In the genomic region with DNA sequence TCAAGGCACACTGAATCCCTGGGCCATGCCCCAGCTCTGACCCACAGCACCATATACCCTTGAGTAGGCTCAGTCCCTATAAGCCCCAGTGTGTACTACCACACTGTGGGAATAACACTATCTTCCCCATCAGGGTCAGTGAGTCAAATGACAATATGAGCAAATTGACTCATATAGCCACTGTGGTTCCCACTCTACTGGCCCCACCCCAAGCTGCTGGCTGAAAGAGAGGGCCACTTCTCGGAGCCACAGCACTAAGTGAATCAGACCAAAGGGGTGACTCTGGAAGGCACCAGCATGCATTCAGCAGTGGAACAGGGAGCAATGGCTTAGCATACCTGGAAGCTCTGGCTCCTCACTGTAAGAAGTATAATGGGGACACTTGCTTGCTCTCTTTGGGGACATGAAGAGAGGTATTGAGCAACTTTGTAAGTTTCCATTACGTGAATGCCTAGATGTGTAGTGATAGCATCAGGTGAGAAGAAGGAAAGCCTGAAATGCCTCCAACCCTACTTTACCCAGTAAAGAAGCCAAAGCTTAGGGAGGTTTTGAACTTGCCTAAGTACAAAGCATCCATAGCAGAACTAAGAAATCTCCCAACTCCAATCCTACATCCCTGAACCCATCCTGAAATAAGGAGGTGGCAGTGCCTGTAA, we compare ENCODE assay signal across 1 cellular context.
TF ChIP-seq lines count a peak whose summit lies in the region.

No MANE protein-coding gene starts in this region.

TF ChIP-seq in K562, 482 proteins besides CTCF, POLR2A, EP300 and RAD21:
- TF ChIP-seq, protein P1, sequence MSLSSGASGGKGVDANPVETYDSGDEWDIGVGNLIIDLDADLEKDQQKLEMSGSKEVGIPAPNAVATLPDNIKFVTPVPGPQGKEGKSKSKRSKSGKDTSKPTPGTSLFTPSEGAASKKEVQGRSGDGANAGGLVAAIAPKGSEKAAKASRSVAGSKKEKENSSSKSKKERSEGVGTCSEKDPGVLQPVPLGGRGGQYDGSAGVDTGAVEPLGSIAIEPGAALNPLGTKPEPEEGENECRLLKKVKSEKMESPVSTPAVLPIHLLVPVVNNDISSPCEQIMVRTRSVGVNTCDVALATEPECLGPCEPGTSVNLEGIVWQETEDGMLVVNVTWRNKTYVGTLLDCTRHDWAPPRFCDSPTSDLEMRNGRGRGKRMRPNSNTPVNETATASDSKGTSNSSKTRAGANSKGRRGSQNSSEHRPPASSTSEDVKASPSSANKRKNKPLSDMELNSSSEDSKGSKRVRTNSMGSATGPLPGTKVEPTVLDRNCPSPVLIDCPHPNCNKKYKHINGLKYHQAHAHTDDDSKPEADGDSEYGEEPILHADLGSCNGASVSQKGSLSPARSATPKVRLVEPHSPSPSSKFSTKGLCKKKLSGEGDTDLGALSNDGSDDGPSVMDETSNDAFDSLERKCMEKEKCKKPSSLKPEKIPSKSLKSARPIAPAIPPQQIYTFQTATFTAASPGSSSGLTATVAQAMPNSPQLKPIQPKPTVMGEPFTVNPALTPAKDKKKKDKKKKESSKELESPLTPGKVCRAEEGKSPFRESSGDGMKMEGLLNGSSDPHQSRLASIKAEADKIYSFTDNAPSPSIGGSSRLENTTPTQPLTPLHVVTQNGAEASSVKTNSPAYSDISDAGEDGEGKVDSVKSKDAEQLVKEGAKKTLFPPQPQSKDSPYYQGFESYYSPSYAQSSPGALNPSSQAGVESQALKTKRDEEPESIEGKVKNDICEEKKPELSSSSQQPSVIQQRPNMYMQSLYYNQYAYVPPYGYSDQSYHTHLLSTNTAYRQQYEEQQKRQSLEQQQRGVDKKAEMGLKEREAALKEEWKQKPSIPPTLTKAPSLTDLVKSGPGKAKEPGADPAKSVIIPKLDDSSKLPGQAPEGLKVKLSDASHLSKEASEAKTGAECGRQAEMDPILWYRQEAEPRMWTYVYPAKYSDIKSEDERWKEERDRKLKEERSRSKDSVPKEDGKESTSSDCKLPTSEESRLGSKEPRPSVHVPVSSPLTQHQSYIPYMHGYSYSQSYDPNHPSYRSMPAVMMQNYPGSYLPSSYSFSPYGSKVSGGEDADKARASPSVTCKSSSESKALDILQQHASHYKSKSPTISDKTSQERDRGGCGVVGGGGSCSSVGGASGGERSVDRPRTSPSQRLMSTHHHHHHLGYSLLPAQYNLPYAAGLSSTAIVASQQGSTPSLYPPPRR (CRISPR knock-in tag; IDR thresholded peaks at IDR 0.05; ENCODE audit: borderline replicate concordance) = 0 out of 2 replicates have a peak, but pooled peaks have one; percentile 38
- peak; percentile 93 for TF ChIP-seq NFATC3 (IDR thresholded peaks at IDR 0.05)
- TF ChIP-seq CBFA2T3 (IDR thresholded peaks at IDR 0.05) = 0 out of 2 replicates have a peak, but pooled peaks have one; percentile 17
- peak; percentile 53; the same call in 1 of the 2 replicates for TF ChIP-seq MEF2A (IDR thresholded peaks at IDR 0.05; ENCODE audit: control insufficient read depth, low read depth, low read length)
- TF ChIP-seq, protein P2, sequence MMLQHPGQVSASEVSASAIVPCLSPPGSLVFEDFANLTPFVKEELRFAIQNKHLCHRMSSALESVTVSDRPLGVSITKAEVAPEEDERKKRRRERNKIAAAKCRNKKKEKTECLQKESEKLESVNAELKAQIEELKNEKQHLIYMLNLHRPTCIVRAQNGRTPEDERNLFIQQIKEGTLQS (IDR thresholded peaks at IDR 0.05) = 0 out of 2 replicates have a peak, but pooled peaks have one; percentile 2
- TF ChIP-seq, protein P2 (CRISPR knock-in tag; conservative IDR thresholded peaks at IDR 0.05) = 0 out of 2 replicates have a peak, but pooled peaks have one; percentile 6
- TF ChIP-seq, protein P3, sequence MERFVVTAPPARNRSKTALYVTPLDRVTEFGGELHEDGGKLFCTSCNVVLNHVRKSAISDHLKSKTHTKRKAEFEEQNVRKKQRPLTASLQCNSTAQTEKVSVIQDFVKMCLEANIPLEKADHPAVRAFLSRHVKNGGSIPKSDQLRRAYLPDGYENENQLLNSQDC (CRISPR knock-in tag; IDR thresholded peaks at IDR 0.05) = no peak
- TF ChIP-seq CEBPB (tag; IDR thresholded peaks at IDR 0.05) = peak; percentile 92
- TF ChIP-seq NR2C1 (IDR thresholded peaks at IDR 0.05) = no peak
- TF ChIP-seq NR2C1 (tag; IDR thresholded peaks at IDR 0.05) = peak; percentile 13; the same call in 1 of the 2 replicates
- TF ChIP-seq FOXK2 (conservative IDR thresholded peaks at IDR 0.05 in 1 of 2, IDR thresholded peaks at IDR 0.05 in 1 of 2; ENCODE audit: low read depth in 2 of 2) = peak in 1 of 2 experiments; percentile 59; a peak in 1 of 4 replicates
- TF ChIP-seq, protein P4, sequence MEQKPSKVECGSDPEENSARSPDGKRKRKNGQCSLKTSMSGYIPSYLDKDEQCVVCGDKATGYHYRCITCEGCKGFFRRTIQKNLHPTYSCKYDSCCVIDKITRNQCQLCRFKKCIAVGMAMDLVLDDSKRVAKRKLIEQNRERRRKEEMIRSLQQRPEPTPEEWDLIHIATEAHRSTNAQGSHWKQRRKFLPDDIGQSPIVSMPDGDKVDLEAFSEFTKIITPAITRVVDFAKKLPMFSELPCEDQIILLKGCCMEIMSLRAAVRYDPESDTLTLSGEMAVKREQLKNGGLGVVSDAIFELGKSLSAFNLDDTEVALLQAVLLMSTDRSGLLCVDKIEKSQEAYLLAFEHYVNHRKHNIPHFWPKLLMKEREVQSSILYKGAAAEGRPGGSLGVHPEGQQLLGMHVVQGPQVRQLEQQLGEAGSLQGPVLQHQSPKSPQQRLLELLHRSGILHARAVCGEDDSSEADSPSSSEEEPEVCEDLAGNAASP (IDR thresholded peaks at IDR 0.05) = no peak
- TF ChIP-seq KDM1A (IDR thresholded peaks at IDR 0.05) = peak; percentile 46 to 75; a peak in 3 of 4 replicates
- TF ChIP-seq, protein P5, sequence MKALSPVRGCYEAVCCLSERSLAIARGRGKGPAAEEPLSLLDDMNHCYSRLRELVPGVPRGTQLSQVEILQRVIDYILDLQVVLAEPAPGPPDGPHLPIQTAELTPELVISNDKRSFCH (CRISPR knock-in tag; IDR thresholded peaks at IDR 0.05) = no peak
- TF ChIP-seq, protein P5 (tag; IDR thresholded peaks at IDR 0.05) = no peak
- TF ChIP-seq, protein P6, sequence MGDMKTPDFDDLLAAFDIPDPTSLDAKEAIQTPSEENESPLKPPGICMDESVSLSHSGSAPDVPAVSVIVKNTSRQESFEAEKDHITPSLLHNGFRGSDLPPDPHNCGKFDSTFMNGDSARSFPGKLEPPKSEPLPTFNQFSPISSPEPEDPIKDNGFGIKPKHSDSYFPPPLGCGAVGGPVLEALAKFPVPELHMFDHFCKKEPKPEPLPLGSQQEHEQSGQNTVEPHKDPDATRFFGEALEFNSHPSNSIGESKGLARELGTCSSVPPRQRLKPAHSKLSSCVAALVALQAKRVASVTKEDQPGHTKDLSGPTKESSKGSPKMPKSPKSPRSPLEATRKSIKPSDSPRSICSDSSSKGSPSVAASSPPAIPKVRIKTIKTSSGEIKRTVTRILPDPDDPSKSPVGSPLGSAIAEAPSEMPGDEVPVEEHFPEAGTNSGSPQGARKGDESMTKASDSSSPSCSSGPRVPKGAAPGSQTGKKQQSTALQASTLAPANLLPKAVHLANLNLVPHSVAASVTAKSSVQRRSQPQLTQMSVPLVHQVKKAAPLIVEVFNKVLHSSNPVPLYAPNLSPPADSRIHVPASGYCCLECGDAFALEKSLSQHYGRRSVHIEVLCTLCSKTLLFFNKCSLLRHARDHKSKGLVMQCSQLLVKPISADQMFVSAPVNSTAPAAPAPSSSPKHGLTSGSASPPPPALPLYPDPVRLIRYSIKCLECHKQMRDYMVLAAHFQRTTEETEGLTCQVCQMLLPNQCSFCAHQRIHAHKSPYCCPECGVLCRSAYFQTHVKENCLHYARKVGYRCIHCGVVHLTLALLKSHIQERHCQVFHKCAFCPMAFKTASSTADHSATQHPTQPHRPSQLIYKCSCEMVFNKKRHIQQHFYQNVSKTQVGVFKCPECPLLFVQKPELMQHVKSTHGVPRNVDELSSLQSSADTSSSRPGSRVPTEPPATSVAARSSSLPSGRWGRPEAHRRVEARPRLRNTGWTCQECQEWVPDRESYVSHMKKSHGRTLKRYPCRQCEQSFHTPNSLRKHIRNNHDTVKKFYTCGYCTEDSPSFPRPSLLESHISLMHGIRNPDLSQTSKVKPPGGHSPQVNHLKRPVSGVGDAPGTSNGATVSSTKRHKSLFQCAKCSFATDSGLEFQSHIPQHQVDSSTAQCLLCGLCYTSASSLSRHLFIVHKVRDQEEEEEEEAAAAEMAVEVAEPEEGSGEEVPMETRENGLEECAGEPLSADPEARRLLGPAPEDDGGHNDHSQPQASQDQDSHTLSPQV (IDR thresholded peaks at IDR 0.05) = 0 out of 2 replicates have a peak, but pooled peaks have one; percentile 23
- TF ChIP-seq, protein P7, sequence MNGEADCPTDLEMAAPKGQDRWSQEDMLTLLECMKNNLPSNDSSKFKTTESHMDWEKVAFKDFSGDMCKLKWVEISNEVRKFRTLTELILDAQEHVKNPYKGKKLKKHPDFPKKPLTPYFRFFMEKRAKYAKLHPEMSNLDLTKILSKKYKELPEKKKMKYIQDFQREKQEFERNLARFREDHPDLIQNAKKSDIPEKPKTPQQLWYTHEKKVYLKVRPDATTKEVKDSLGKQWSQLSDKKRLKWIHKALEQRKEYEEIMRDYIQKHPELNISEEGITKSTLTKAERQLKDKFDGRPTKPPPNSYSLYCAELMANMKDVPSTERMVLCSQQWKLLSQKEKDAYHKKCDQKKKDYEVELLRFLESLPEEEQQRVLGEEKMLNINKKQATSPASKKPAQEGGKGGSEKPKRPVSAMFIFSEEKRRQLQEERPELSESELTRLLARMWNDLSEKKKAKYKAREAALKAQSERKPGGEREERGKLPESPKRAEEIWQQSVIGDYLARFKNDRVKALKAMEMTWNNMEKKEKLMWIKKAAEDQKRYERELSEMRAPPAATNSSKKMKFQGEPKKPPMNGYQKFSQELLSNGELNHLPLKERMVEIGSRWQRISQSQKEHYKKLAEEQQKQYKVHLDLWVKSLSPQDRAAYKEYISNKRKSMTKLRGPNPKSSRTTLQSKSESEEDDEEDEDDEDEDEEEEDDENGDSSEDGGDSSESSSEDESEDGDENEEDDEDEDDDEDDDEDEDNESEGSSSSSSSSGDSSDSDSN (IDR thresholded peaks at IDR 0.05; ENCODE audit: borderline replicate concordance in 1 of 2, low read depth in 2 of 2, low read length in 2 of 2) = peak in 1 of 2 experiments; percentile 61; a peak in 1 of 4 replicates
- TF ChIP-seq SNIP1 (IDR thresholded peaks at IDR 0.05; ENCODE audit: low read depth) = no peak
- TF ChIP-seq PCBP2 (IDR thresholded peaks at IDR 0.05; ENCODE audit: low read depth, low read length, poor library complexity, severe bottlenecking) = no peak
- TF ChIP-seq ZNF589 (CRISPR knock-in tag; IDR thresholded peaks at IDR 0.05; ENCODE audit: low read depth) = 0 out of 2 replicates have a peak, but pooled peaks have one; percentile 34
- TF ChIP-seq, protein P8, sequence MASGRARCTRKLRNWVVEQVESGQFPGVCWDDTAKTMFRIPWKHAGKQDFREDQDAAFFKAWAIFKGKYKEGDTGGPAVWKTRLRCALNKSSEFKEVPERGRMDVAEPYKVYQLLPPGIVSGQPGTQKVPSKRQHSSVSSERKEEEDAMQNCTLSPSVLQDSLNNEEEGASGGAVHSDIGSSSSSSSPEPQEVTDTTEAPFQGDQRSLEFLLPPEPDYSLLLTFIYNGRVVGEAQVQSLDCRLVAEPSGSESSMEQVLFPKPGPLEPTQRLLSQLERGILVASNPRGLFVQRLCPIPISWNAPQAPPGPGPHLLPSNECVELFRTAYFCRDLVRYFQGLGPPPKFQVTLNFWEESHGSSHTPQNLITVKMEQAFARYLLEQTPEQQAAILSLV (tag; IDR thresholded peaks at IDR 0.05) = peak; percentile 65
- TF ChIP-seq JUN (IDR thresholded peaks at IDR 0.05; ENCODE audit: borderline replicate concordance, low read depth, low read length) = peak; percentile 66; the same call in 1 of the 2 replicates
- no peak for TF ChIP-seq JUN (CRISPR knock-in tag; IDR thresholded peaks at IDR 0.05; ENCODE audit: borderline replicate concordance)
- TF ChIP-seq GATA2 (CRISPR knock-in tag; IDR thresholded peaks at IDR 0.05) = peak; percentile 83
- TF ChIP-seq RCOR1 (IDR thresholded peaks at IDR 0.05; ENCODE audit: borderline replicate concordance in 1 of 2, low read depth in 2 of 2, low read length in 2 of 2) = peak in 1 of 2 experiments; percentile 41; a peak in 2 of 4 replicates
- TF ChIP-seq NRF1 (conservative IDR thresholded peaks at IDR 0.05 in 1 of 2, IDR thresholded peaks at IDR 0.05 in 1 of 2) = 0 out of 4 replicates have a peak, but pooled peaks of 1 of the 2 experiments have one; percentile 2
- peak; percentile 33; the same call in 1 of the 2 replicates for TF ChIP-seq SP1 (CRISPR knock-in tag; IDR thresholded peaks at IDR 0.05)
- TF ChIP-seq GATAD2A (IDR thresholded peaks at IDR 0.05) = 0 out of 2 replicates have a peak, but pooled peaks have one; percentile 48
- TF ChIP-seq SMAD3 (CRISPR knock-in tag; conservative IDR thresholded peaks at IDR 0.05) = no peak
- no peak for TF ChIP-seq TEAD2 (tag; IDR thresholded peaks at IDR 0.05)
- peak; percentile 8; the same call in 1 of the 2 replicates for TF ChIP-seq CREM (IDR thresholded peaks at IDR 0.05; ENCODE audit: low read depth)
- no peak for TF ChIP-seq ATF1 (CRISPR knock-in tag; IDR thresholded peaks at IDR 0.05)
- peak; percentile 62 for TF ChIP-seq ATF1 (tag; IDR thresholded peaks at IDR 0.05)
- 0 out of 2 replicates have a peak, but pooled peaks have one; percentile 15 for TF ChIP-seq SOX6 (IDR thresholded peaks at IDR 0.05)
- TF ChIP-seq CEBPG (CRISPR knock-in tag; IDR thresholded peaks at IDR 0.05) = peak; percentile 80
- TF ChIP-seq CEBPG (tag; conservative IDR thresholded peaks at IDR 0.05 in 1 of 2, IDR thresholded peaks at IDR 0.05 in 1 of 2) = peak; percentile 87 to 89
- TF ChIP-seq POLR2B (IDR thresholded peaks at IDR 0.05; ENCODE audit: low read depth, partially characterized antibody) = no peak
- TF ChIP-seq, protein P9, sequence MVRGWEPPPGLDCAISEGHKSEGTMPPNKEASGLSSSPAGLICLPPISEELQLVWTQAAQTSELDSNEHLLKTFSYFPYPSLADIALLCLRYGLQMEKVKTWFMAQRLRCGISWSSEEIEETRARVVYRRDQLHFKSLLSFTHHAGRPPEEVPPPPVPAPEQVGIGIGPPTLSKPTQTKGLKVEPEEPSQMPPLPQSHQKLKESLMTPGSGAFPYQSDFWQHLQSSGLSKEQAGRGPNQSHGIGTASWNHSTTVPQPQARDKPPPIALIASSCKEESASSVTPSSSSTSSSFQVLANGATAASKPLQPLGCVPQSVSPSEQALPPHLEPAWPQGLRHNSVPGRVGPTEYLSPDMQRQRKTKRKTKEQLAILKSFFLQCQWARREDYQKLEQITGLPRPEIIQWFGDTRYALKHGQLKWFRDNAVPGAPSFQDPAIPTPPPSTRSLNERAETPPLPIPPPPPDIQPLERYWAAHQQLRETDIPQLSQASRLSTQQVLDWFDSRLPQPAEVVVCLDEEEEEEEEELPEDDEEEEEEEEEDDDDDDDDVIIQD (CRISPR knock-in tag; IDR thresholded peaks at IDR 0.05) = no peak
- no peak for TF ChIP-seq NR2C2 (CRISPR knock-in tag; IDR thresholded peaks at IDR 0.05)
- TF ChIP-seq NR2C2 (tag; IDR thresholded peaks at IDR 0.05) = 0 out of 2 replicates have a peak, but pooled peaks have one; percentile 28
